In the genomic region with DNA sequence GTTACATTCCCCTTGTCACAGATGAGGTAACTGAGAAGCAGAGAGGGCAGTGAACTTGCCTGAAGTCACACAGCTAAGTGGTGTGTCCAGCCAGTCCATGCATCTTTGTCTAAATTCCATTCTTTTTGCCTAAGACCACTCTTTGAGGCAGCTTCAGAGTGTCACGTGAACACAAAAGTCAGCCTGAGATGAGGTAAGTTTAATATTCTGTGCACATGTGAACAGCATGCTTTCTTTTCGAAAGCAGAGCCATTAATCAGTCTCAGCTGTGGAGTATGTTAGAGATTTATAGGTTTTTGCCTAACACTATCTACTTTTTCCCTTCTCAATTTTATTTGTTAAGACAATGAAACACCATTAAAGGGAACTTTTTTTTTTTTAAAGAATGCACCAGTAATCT, we compare ENCODE assay signal across 15 cellular contexts. TPM values are rescaled to one million over a fixed set of nuclear protein-coding genes. Genes with fewer than 3 reads are reported as not detected.
A peak's percentile ranks its signal among the peaks of the same experiment; 100 is the strongest.
DNase-seq lines count a peak whose midpoint lies in the region; ATAC-seq, FAIRE-seq and TF ChIP-seq lines count a peak whose summit lies in the region.
"Had no signal": no experiment of that assay in that cellular context is flagged by ENCODE, and none has a peak within 500 bp of the region (broad histone marks: within the 10 kb centered on the region; RNA-seq: fewer than 3 reads in every experiment).

No MANE protein-coding gene starts in this region.

- no peak overlapping the region for H4K91ac ChIP-seq in mesenchymal stem cell (ENCODE audit: low read length)

- 0 out of 2 replicates have a peak, but pooled peaks cover 3% of the 10 kb centered on the region for H3K4me1 ChIP-seq in HEK293 (ENCODE audit: control insufficient read depth, insufficient read depth, low read length)
- peaks cover 26% of the 10 kb centered on the region for H3K4me1 ChIP-seq in mesenchymal stem cell (ENCODE audit: control insufficient read depth, insufficient read depth, low read depth, low read length)
- peaks cover 50% of the 10 kb centered on the region for H3K4me1 ChIP-seq in testis

- no peaks in the 10 kb centered on the region for H3K27me3 ChIP-seq in mesenchymal stem cell (ENCODE audit: control insufficient read depth in 1 of 2, insufficient read depth in 1 of 2, low read length in 2 of 2)
- no peaks in the 10 kb centered on the region for H3K27me3 ChIP-seq in testis
- H3K27me3 ChIP-seq: SJSA1 had no signal

- peaks cover 62% of the 10 kb centered on the region for H3K4me1 Mint-ChIP-seq in brain
- H3K4me1 Mint-ChIP-seq: activated B cell treated with CpG ODN at 0.5 μM for 24 hours had no signal

- no peak overlapping the region for H3K14ac ChIP-seq in mesenchymal stem cell (ENCODE audit: low read length in 2 of 2)

- H2BK15ac ChIP-seq in mesenchymal stem cell (ENCODE audit: low read depth, poor library complexity, severe bottlenecking): no peak overlapping the region

- no peaks in the 10 kb centered on the region for H3K9me3 ChIP-seq in HEK293 (ENCODE audit: control insufficient read depth, insufficient read depth, low read depth, low read length)
- H3K9me3 ChIP-seq in mesenchymal stem cell (ENCODE audit: control insufficient read depth, low read length): no peaks in the 10 kb centered on the region
- H3K9me3 ChIP-seq in testis: no peaks in the 10 kb centered on the region
- H3K9me3 ChIP-seq: SJSA1 had no signal

- no peak for TF ChIP-seq POLR2A in testis (IDR thresholded peaks at IDR 0.05)

- WGBS in mesenchymal stem cell: 100% methylated on average over 1 of the region's 2 CpGs
- WGBS in testis, 2 donors: 56 to 57% methylated on average over 2 of the region's 2 CpGs

- no peaks in the 10 kb centered on the region for H3K9me3 Mint-ChIP-seq in brain
- H3K9me3 Mint-ChIP-seq: natural killer cell treated with Interleukin-12 subunit alpha and Interleukin-12 subunit beta and Interleukin-15 and Interleukin-18, amount 100 ng/mL, for 72 hours had no signal

- no peak overlapping the region for H2BK5ac ChIP-seq in mesenchymal stem cell (ENCODE audit: low read depth, low read length, poor library complexity, severe bottlenecking)

- H2AFZ ChIP-seq in mesenchymal stem cell (ENCODE audit: low read depth, low read length): no peak overlapping the region

- peak; percentile 56 for DNase-seq in mesenchymal stem cell
- DNase-seq in testis: no peak
- DNase-seq in NCI-H2171 treated with DMSO at 0.1 percent for 48 hours (lab: John Stamatoyannopoulos, UW): no peak
- no peak for DNase-seq in nucleus accumbens (lab: John Stamatoyannopoulos, UW)
- no peak for DNase-seq in HTR-8/SVneo (ENCODE audit: insufficient read length, low spot score)
- DNase-seq: activated B cell treated with CpG ODN at 0.5 μM for 24 hours, NCI-H146, NCI-H748 treated with DMSO at 0.1 percent for 48 hours had no signal

- H3K23ac ChIP-seq in mesenchymal stem cell (ENCODE audit: low read length in 2 of 2): no peak overlapping the region

- no peak overlapping the region for H4K8ac ChIP-seq in mesenchymal stem cell (ENCODE audit: low read length)

- no peak for TF ChIP-seq CTCF in HEK293 (tag by site-specific recombination; IDR thresholded peaks at IDR 0.05)
- no peak for TF ChIP-seq CTCF in brain (conservative IDR thresholded peaks at IDR 0.05)
- no peak for TF ChIP-seq CTCF in testis (IDR thresholded peaks at IDR 0.05)

- no peak overlapping the region for H2AK5ac ChIP-seq in mesenchymal stem cell (ENCODE audit: low read length, severe bottlenecking)

- H3K9ac ChIP-seq in mesenchymal stem cell (ENCODE audit: low read length): peak overlapping the region; percentile 79

- no peaks in the 10 kb centered on the region for H3K27me3 Mint-ChIP-seq in brain

- H3K18ac ChIP-seq in mesenchymal stem cell (ENCODE audit: low read depth in 1 of 2, low read length in 2 of 2): no peak overlapping the region

- no peak for FAIRE-seq in HTR-8/SVneo (lab: Jason Lieb, UNC)
- FAIRE-seq: D721Med, H54 had no signal

- peak overlapping the region in 4 of 5 experiments; percentile 72 to 93 (median 84) for H3K27ac Mint-ChIP-seq in brain
- H3K27ac Mint-ChIP-seq: activated B cell treated with CpG ODN at 0.5 μM for 24 hours; natural killer cell treated with Interleukin-12 subunit alpha and Interleukin-12 subunit beta and Interleukin-15 and Interleukin-18, amount 100 ng/mL, for 72 hours had no signal

- no peak overlapping the region for H3K4me3 Mint-ChIP-seq in brain
- H3K4me3 Mint-ChIP-seq: activated B cell treated with CpG ODN at 0.5 μM for 24 hours; natural killer cell treated with Interleukin-12 subunit alpha and Interleukin-12 subunit beta and Interleukin-15 and Interleukin-18, amount 100 ng/mL, for 72 hours had no signal

- H3K4me3 ChIP-seq in HEK293 (ENCODE audit: low read depth, low read length) (no peak overlapping the region), mesenchymal stem cell (ENCODE audit: insufficient read depth in 1 of 2, low read depth in 1 of 2, low read length in 2 of 2) (no peak overlapping the region), testis (no peak overlapping the region)
- H3K4me3 ChIP-seq: SJSA1 had no signal

- CTCF ChIA-PET in HEK293 (lab: Yijun Ruan, JAX): interaction anchor here (2.0 kb wide), 1 partner anchor 41 kb away, joined by 5 read pairs; no protein-coding TSS in a partner anchor

- no peak overlapping the region for H3K4ac ChIP-seq in mesenchymal stem cell (ENCODE audit: low read depth in 1 of 2, low read length in 2 of 2)

- H3K79me1 ChIP-seq in mesenchymal stem cell (replicated peaks; ENCODE audit: low read length, poor library complexity, severe bottlenecking): peaks cover 28% of the 10 kb centered on the region

- no peak overlapping the region for H2BK120ac ChIP-seq in mesenchymal stem cell (ENCODE audit: low read depth, low read length)

- ATAC-seq in GM19397 (IDR thresholded peaks at IDR 0.05; ENCODE audit: unreplicated experiment): no peak
- ATAC-seq: natural killer cell treated with Interleukin-12 subunit alpha and Interleukin-12 subunit beta and Interleukin-15 and Interleukin-18, amount 100 ng/mL, for 72 hours had no signal

- POLR2A ChIA-PET in HEK293 (lab: Yijun Ruan, JAX): no interaction called here

- H3K36me3 ChIP-seq in HEK293 (ENCODE audit: control insufficient read depth in 2 of 2, insufficient read depth in 1 of 2, low read length in 2 of 2): peaks cover 0 to 3% of the 10 kb centered on the region in 2 experiments; a peak in 2 of 3 replicates
- H3K36me3 ChIP-seq in mesenchymal stem cell (ENCODE audit: control insufficient read depth in 1 of 2, insufficient read depth in 2 of 2, low read depth in 1 of 2, low read length in 2 of 2): peaks cover 18 to 45% of the 10 kb centered on the region in 2 experiments
- no peaks in the 10 kb centered on the region for H3K36me3 ChIP-seq in testis (ENCODE audit: low read depth, missing control alignments)

- no peak overlapping the region for H2BK12ac ChIP-seq in mesenchymal stem cell (ENCODE audit: low read length in 2 of 2)

- H3K4me2 ChIP-seq in mesenchymal stem cell (ENCODE audit: low read length, poor library complexity, severe bottlenecking): no peak overlapping the region

- intact Hi-C loops in testis (cut with DNase I; ENCODE audit: low total_unique reads): no loop called here

- peaks cover 37% of the 10 kb centered on the region for H3K36me3 Mint-ChIP-seq in brain
- H3K36me3 Mint-ChIP-seq: natural killer cell treated with Interleukin-12 subunit alpha and Interleukin-12 subunit beta and Interleukin-15 and Interleukin-18, amount 100 ng/mL, for 72 hours had no signal

- H3K27ac ChIP-seq in HEK293 (ENCODE audit: extremely low read depth, low read depth, low read length) (no peak overlapping the region), mesenchymal stem cell (ENCODE audit: low read length, poor library complexity, severe bottlenecking) (no peak overlapping the region), testis (peak overlapping the region; percentile 49 to 87)
- H3K27ac ChIP-seq: SJSA1 had no signal

TF ChIP-seq in HEK293, 187 proteins besides CTCF, POLR2A, EP300 and RAD21:
- no peak for TF ChIP-seq ZNF785 (tag by site-specific recombination; IDR thresholded peaks at IDR 0.05)
- no peak for TF ChIP-seq ZNF211 (tag by site-specific recombination; IDR thresholded peaks at IDR 0.05; ENCODE audit: low read depth)
- no peak for TF ChIP-seq KLF9 (tag by site-specific recombination; IDR thresholded peaks at IDR 0.05; ENCODE audit: low read depth)
- TF ChIP-seq, protein P1, sequence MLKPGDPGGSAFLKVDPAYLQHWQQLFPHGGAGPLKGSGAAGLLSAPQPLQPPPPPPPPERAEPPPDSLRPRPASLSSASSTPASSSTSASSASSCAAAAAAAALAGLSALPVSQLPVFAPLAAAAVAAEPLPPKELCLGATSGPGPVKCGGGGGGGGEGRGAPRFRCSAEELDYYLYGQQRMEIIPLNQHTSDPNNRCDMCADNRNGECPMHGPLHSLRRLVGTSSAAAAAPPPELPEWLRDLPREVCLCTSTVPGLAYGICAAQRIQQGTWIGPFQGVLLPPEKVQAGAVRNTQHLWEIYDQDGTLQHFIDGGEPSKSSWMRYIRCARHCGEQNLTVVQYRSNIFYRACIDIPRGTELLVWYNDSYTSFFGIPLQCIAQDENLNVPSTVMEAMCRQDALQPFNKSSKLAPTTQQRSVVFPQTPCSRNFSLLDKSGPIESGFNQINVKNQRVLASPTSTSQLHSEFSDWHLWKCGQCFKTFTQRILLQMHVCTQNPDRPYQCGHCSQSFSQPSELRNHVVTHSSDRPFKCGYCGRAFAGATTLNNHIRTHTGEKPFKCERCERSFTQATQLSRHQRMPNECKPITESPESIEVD (tag by site-specific recombination; IDR thresholded peaks at IDR 0.05): 0 out of 2 replicates have a peak, but pooled peaks have one; percentile 10
- TF ChIP-seq ZNF133 (tag by site-specific recombination; IDR thresholded peaks at IDR 0.05): no peak
- TF ChIP-seq ZSCAN23 (tag by site-specific recombination; IDR thresholded peaks at IDR 0.05): no peak

RNA-seq across cellular contexts. Expression of gene SH3PXD2B, which starts 43.5 kb away (rescaled TPM):
- 16.3 TPM for polyA plus RNA-seq in brain (ENCODE audit: insufficient read depth, low read depth, low replicate concordance)
- polyA plus RNA-seq in mesenchymal stem cell (2013, experiment 1 of 2): 25.7 TPM
- polyA plus RNA-seq in mesenchymal stem cell (2013, experiment 2 of 2): 23.0 TPM
- total RNA-seq in testis: 10 to 100 TPM; 18.3 to 29.4 TPM
- polyA plus RNA-seq in testis (ENCODE audit: insufficient read depth, low read depth, low replicate concordance): 20.2 TPM

Comparison
In these comparisons a context has a peak if more than half of its experiments do, and no peak if none do; other contexts are left out.
1. H3K27ac ChIP-seq: peak in testis (2 of 2); none in HEK293 (single experiment) and mesenchymal stem cell (single experiment).